27 cellular contexts compared by ENCODE assay signal in the genomic region with DNA sequence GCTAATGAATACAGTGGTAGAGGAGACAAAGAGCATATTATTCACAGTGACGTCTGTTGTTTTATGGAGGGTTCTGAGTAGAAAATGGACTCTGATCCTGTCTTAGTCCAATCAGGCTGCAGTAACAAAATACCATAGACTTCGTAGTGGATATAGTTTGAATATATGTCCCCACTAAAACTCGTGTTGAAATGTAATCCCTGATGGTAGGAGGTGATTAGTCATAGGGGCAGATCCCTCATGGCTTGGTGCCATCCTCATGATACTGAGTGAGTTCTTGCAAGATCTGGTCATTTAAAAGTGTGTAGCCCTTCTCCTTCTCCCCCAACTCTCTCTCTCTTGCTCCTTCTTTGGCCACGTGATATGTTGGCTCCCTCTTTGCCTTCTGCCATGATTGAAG.
DNase-seq lines count a peak whose midpoint lies in the region; ATAC-seq and TF ChIP-seq lines count a peak whose summit lies in the region.
"Had no signal": no experiment of that assay in that cellular context is flagged by ENCODE, and none has a peak within 500 bp of the region (broad histone marks: within the 10 kb centered on the region; RNA-seq: fewer than 3 reads in every experiment).

No MANE protein-coding gene starts in this region.

- POLR2A ChIA-PET in activated CD4-positive, alpha-beta T cell treated with anti-CD3 and anti-CD28 coated beads, Interleukin-2, amount 10 ng/mL, durations not matched to agents 7 days and 5 days (lab: Charles Lee) = no interaction called here

- H3K36me3 Mint-ChIP-seq in activated T-helper 1 cell treated with anti-CD3 and anti-CD28 coated beads, Interleukin-12 subunit alpha, Interleukin-12 subunit beta, Interleukin-2, Interleukin-4 antibody, amounts not matched to agents 30 ng/mL and 10 ng/mL and 1 ng/mL, durations not matched to agents 14 hours and 24 hours and 36 hours (ENCODE audit: low read depth) = no peaks in the 10 kb centered on the region
- H3K36me3 Mint-ChIP-seq in activated CD4-positive, alpha-beta T cell treated with anti-CD3 and anti-CD28 coated beads, Interleukin-2, amount 10 ng/mL, durations not matched to agents 7 days and 5 days (ENCODE audit: low read depth) = peaks cover 3% of the 10 kb centered on the region

- H3K4me3 Mint-ChIP-seq in activated T-helper 1 cell treated with anti-CD3 and anti-CD28 coated beads, Interleukin-12 subunit alpha, Interleukin-12 subunit beta, Interleukin-2, Interleukin-4 antibody, amounts not matched to agents 30 ng/mL and 10 ng/mL and 1 ng/mL, durations not matched to agents 14 hours and 24 hours and 36 hours = no peak overlapping the region
- no peak overlapping the region for H3K4me3 Mint-ChIP-seq in activated CD4-positive, alpha-beta T cell treated with anti-CD3 and anti-CD28 coated beads, Interleukin-2, amount 10 ng/mL, durations not matched to agents 7 days and 5 days
- H3K4me3 Mint-ChIP-seq: activated CD4-positive, alpha-beta memory T cell treated with anti-CD3 and anti-CD28 coated beads, Interleukin-2, amount 10 ng/mL, durations not matched to agents 7 days and 5 days; activated naive CD8-positive, alpha-beta T cell treated with anti-CD3 and anti-CD28 coated beads, Interleukin-2, amount 10 ng/mL, durations not matched to agents 7 days and 5 days; endodermal cell; naive B cell had no signal

- TF ChIP-seq CTCF in epithelial cell of esophagus (IDR thresholded peaks at IDR 0.05; ENCODE audit: insufficient read depth, low read depth, low read length, missing control alignments) = no peak
- no peak for TF ChIP-seq CTCF in GM13976 (IDR thresholded peaks at IDR 0.05; ENCODE audit: borderline replicate concordance, control extremely low read depth, extremely low read depth, insufficient read depth, missing control alignments)

- ATAC-seq in left colon = peak; percentile 66
- ATAC-seq: body of pancreas, heart right ventricle, left lung, Panc1 had no signal

- no peaks in the 10 kb centered on the region for H3K4me1 Mint-ChIP-seq in activated T-helper 1 cell treated with anti-CD3 and anti-CD28 coated beads, Interleukin-12 subunit alpha, Interleukin-12 subunit beta, Interleukin-2, Interleukin-4 antibody, amounts not matched to agents 30 ng/mL and 10 ng/mL and 1 ng/mL, durations not matched to agents 14 hours and 24 hours and 36 hours (ENCODE audit: low read depth)
- H3K4me1 Mint-ChIP-seq in activated CD4-positive, alpha-beta T cell treated with anti-CD3 and anti-CD28 coated beads, Interleukin-2, amount 10 ng/mL, durations not matched to agents 7 days and 5 days = no peaks in the 10 kb centered on the region
- H3K4me1 Mint-ChIP-seq: activated naive CD8-positive, alpha-beta T cell treated with anti-CD3 and anti-CD28 coated beads, Interleukin-2, amount 10 ng/mL, durations not matched to agents 7 days and 5 days had no signal

- intact Hi-C loops in left colon (cut with DNase I, micrococcal nuclease) = no loop called here
- intact Hi-C loops in activated T-helper 1 cell treated with anti-CD3 and anti-CD28 coated beads, Interleukin-12 subunit alpha, Interleukin-12 subunit beta, Interleukin-2, Interleukin-4 antibody, amounts not matched to agents 30 ng/mL and 10 ng/mL and 1 ng/mL, durations not matched to agents 14 hours and 24 hours and 36 hours (cut with micrococcal nuclease) = no loop called here

- no peak overlapping the region for H3K27ac Mint-ChIP-seq in activated T-helper 1 cell treated with anti-CD3 and anti-CD28 coated beads, Interleukin-12 subunit alpha, Interleukin-12 subunit beta, Interleukin-2, Interleukin-4 antibody, amounts not matched to agents 30 ng/mL and 10 ng/mL and 1 ng/mL, durations not matched to agents 14 hours and 24 hours and 36 hours
- no peak overlapping the region for H3K27ac Mint-ChIP-seq in activated CD4-positive, alpha-beta T cell treated with anti-CD3 and anti-CD28 coated beads, Interleukin-2, amount 10 ng/mL, durations not matched to agents 7 days and 5 days
- H3K27ac Mint-ChIP-seq: activated CD4-positive, alpha-beta memory T cell treated with anti-CD3 and anti-CD28 coated beads, Interleukin-2, amount 10 ng/mL, durations not matched to agents 7 days and 5 days; activated naive CD8-positive, alpha-beta T cell treated with anti-CD3 and anti-CD28 coated beads, Interleukin-2, amount 10 ng/mL, durations not matched to agents 7 days and 5 days; endodermal cell; naive B cell had no signal

- DNase-seq in EL (peak; percentile 37), MV-4-11 (lab: John Stamatoyannopoulos, UW) (peak; percentile 8), epithelial cell of esophagus (ENCODE audit: low read depth) (peak; percentile 72), left colon (no peak), GM13976 (ENCODE audit: low spot score) (no peak), HuH-7.5 (ENCODE audit: low spot score) (no peak)
- no peak for DNase-seq in activated T-helper 1 cell treated with anti-CD3 and anti-CD28 coated beads, Interleukin-12 subunit alpha, Interleukin-12 subunit beta, Interleukin-2, Interleukin-4 antibody, amounts not matched to agents 30 ng/mL and 10 ng/mL and 1 ng/mL, durations not matched to agents 14 hours and 24 hours and 36 hours (ENCODE audit: low spot score)
- DNase-seq in activated CD4-positive, alpha-beta T cell treated with anti-CD3 and anti-CD28 coated beads, Interleukin-2, amount 10 ng/mL, durations not matched to agents 7 days and 5 days = no peak
- DNase-seq: activated CD4-positive, alpha-beta memory T cell treated with anti-CD3 and anti-CD28 coated beads, Interleukin-2, amount 10 ng/mL, durations not matched to agents 7 days and 5 days; activated CD4-positive, CD25-positive, alpha-beta regulatory T cell; activated effector memory CD4-positive, alpha-beta T cell treated with anti-CD3 and anti-CD28 coated beads, Interleukin-2, amount 50 U/mL, for 16 hours; activated naive CD8-positive, alpha-beta T cell treated with anti-CD3 and anti-CD28 coated beads, Interleukin-2, amount 10 ng/mL, durations not matched to agents 7 days and 5 days; body of pancreas; Caco-2; endodermal cell; esophagus squamous epithelium; heart right ventricle; left lung; naive B cell; NCI-H1092; NCI-H187 treated with DMSO at 0.1 percent for 48 hours; NCI-H526; occipital lobe; SIG-M5 had no signal

- H3K27me3 Mint-ChIP-seq in activated T-helper 1 cell treated with anti-CD3 and anti-CD28 coated beads, Interleukin-12 subunit alpha, Interleukin-12 subunit beta, Interleukin-2, Interleukin-4 antibody, amounts not matched to agents 30 ng/mL and 10 ng/mL and 1 ng/mL, durations not matched to agents 14 hours and 24 hours and 36 hours (ENCODE audit: insufficient read depth) = peaks cover 2% of the 10 kb centered on the region
- no peaks in the 10 kb centered on the region for H3K27me3 Mint-ChIP-seq in activated CD4-positive, alpha-beta T cell treated with anti-CD3 and anti-CD28 coated beads, Interleukin-2, amount 10 ng/mL, durations not matched to agents 7 days and 5 days
- H3K27me3 Mint-ChIP-seq: naive B cell had no signal

- in situ Hi-C loops in GM13976 (cut with MboI; ENCODE audit: low sequenced_read_pairs, unreplicated experiment) = loop anchor here (25.0 kb wide), 3 partner anchors 1187 to 1437 kb away; no protein-coding TSS in a partner anchor

- H3K9me3 Mint-ChIP-seq in activated T-helper 1 cell treated with anti-CD3 and anti-CD28 coated beads, Interleukin-12 subunit alpha, Interleukin-12 subunit beta, Interleukin-2, Interleukin-4 antibody, amounts not matched to agents 30 ng/mL and 10 ng/mL and 1 ng/mL, durations not matched to agents 14 hours and 24 hours and 36 hours = peaks cover 5% of the 10 kb centered on the region
- peaks cover 6% of the 10 kb centered on the region for H3K9me3 Mint-ChIP-seq in activated CD4-positive, alpha-beta T cell treated with anti-CD3 and anti-CD28 coated beads, Interleukin-2, amount 10 ng/mL, durations not matched to agents 7 days and 5 days
- H3K9me3 Mint-ChIP-seq: activated CD4-positive, alpha-beta memory T cell treated with anti-CD3 and anti-CD28 coated beads, Interleukin-2, amount 10 ng/mL, durations not matched to agents 7 days and 5 days had no signal

- CTCF ChIA-PET in activated CD4-positive, alpha-beta T cell treated with anti-CD3 and anti-CD28 coated beads, Interleukin-2, amount 10 ng/mL, durations not matched to agents 7 days and 5 days (lab: Charles Lee) = interaction anchor here (0.8 kb wide), 1 partner anchor 10 kb away, joined by 4 read pairs; no protein-coding TSS in a partner anchor

- H3K4me3 ChIP-seq in epithelial cell of esophagus (ENCODE audit: low read length) = no peak overlapping the region
- H3K4me3 ChIP-seq: BLaER1 treated with 17β-estradiol and CSF1 and Interleukin-3, amounts not matched to agents 10 nM and 100 nM; body of pancreas; esophagus squamous epithelium; heart right ventricle; left lung; suprapubic skin had no signal

Comparison
In these comparisons a context has a peak if more than half of its experiments do, and no peak if none do; other contexts are left out.
1. DNase-seq: peak in EL (single experiment), MV-4-11 (single experiment) and epithelial cell of esophagus (single experiment); none in left colon (0 of 2), activated T-helper 1 cell treated with anti-CD3 and anti-CD28 coated beads, Interleukin-12 subunit alpha, Interleukin-12 subunit beta, Interleukin-2, Interleukin-4 antibody, amounts not matched to agents 30 ng/mL and 10 ng/mL and 1 ng/mL, durations not matched to agents 14 hours and 24 hours and 36 hours (single experiment), GM13976 (single experiment), activated CD4-positive, alpha-beta T cell treated with anti-CD3 and anti-CD28 coated beads, Interleukin-2, amount 10 ng/mL, durations not matched to agents 7 days and 5 days (single experiment) and HuH-7.5 (single experiment).